In the genomic region with DNA sequence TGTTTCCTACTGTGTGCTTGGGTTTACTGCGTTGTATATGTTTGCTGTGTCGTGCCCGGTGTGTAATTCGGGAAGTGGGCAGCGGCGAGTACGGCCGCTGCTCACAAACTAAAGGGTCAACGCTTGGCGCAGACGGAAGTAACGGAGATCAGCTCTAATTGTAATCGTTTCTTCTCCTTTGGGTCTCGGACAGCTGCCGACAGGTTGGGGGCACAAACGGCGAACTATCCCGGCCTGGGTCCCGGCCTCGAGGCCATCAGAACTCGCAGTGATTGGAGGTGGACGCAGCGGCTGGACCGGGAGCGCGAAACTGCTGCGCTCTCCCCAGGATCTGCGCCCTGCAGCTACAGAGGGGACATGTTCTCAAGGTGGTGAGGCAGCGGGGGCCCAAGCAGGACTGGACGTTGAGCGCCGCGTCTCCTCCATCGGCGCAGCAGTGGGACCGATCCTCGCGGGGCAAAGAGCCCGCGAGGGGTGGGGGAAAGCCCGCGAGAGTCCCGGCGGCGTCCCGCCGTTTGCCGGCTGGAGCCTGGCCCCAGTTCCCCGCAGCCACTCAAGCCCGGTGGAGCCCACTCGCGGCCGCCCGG, we compare ENCODE assay signal across 1 cellular context.
TF ChIP-seq lines count a peak whose summit lies in the region.

No MANE protein-coding gene starts in this region.

TF ChIP-seq in H1, 55 proteins besides CTCF, POLR2A, EP300 and RAD21:
- TF ChIP-seq TAF7 (optimal IDR thresholded peaks at IDR 0.05; ENCODE audit: borderline replicate concordance, low read depth, low read length), result peak; percentile 6
- TF ChIP-seq TEAD4 (IDR thresholded peaks at IDR 0.05; ENCODE audit: low read depth, low read length), result no peak
- TF ChIP-seq, protein P1, sequence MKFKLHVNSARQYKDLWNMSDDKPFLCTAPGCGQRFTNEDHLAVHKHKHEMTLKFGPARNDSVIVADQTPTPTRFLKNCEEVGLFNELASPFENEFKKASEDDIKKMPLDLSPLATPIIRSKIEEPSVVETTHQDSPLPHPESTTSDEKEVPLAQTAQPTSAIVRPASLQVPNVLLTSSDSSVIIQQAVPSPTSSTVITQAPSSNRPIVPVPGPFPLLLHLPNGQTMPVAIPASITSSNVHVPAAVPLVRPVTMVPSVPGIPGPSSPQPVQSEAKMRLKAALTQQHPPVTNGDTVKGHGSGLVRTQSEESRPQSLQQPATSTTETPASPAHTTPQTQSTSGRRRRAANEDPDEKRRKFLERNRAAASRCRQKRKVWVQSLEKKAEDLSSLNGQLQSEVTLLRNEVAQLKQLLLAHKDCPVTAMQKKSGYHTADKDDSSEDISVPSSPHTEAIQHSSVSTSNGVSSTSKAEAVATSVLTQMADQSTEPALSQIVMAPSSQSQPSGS (IDR thresholded peaks at IDR 0.05; ENCODE audit: low read length), result no peak
